In the genomic region with DNA sequence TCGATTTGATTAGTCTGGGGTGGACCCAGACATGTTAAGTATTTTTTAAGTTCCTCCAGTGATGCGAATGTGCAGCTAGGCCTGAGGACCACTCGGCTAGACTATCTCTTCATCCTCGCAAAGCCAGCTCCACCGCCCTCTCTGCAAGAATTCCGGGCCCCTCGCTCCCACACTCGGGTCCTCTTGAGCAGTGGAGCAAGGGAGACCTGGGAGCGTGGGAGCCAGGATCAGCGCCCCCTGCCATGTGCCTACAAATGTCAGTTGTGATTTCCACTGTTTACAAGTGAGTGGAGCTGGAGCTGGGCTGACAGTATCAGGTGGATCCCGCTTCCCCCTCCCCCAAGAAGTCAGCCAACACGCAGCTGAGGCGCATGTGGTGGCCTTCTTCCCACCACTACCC, we compare ENCODE assay signal across 21 cellular contexts. TPM values are rescaled to one million over a fixed set of nuclear protein-coding genes. Genes with fewer than 3 reads are reported as not detected.
DNase-seq lines count a peak whose midpoint lies in the region; ATAC-seq, FAIRE-seq and TF ChIP-seq lines count a peak whose summit lies in the region.
"Had no signal": no experiment of that assay in that cellular context is flagged by ENCODE, and none has a peak within 500 bp of the region (broad histone marks: within the 10 kb centered on the region; RNA-seq: fewer than 3 reads in every experiment).

No MANE protein-coding gene starts in this region.

- H3K23ac ChIP-seq in neuronal stem cell (ENCODE audit: low read depth, low read length, poor library complexity): peak overlapping the region; percentile 40

- WGBS in neuronal stem cell (ENCODE audit: extremely low coverage in 2 of 2, insufficient read length in 2 of 2, insufficient replicate concordance in 1 of 2), 2 donors: no CpG with 5 or more reads among the region's 13 CpGs

- H3K27ac Mint-ChIP-seq in activated CD4-positive, alpha-beta T cell treated with anti-CD3 and anti-CD28 coated beads, Interleukin-2, amount 10 ng/mL, durations not matched to agents 7 days and 5 days: no peak overlapping the region
- H3K27ac Mint-ChIP-seq in WTC11: no peak overlapping the region

- H2AFZ ChIP-seq in neuronal stem cell (ENCODE audit: low read length): no peak overlapping the region

- no peaks in the 10 kb centered on the region for H3K36me3 ChIP-seq in neuronal stem cell (replicated peaks in 1 of 2; ENCODE audit: control insufficient read depth in 2 of 2, insufficient read depth in 2 of 2, low read length in 2 of 2)
- H3K36me3 ChIP-seq: HAP-1 had no signal

- DNase-seq in activated CD4-positive, alpha-beta T cell treated with anti-CD3 and anti-CD28 coated beads, Interleukin-2, amount 10 ng/mL, durations not matched to agents 7 days and 5 days: no peak
- DNase-seq in activated CD4-positive, alpha-beta T cell treated with anti-CD3 and anti-CD28 coated beads for 48 hours: no peak
- no peak for DNase-seq in WTC11 (ENCODE audit: low spot score)
- DNase-seq in islet precursor cell: peak; percentile 50
- no peak for DNase-seq in neuronal stem cell (ENCODE audit: low spot score)
- DNase-seq in GM19239 (ENCODE audit: insufficient read length, low spot score): no peak
- DNase-seq: Caco-2, DMS53, IMR-90, Kasumi-1, NCI-H1105 treated with DMSO at 0.1 percent for 48 hours, NCI-H187 treated with DMSO at 0.1 percent for 48 hours, NCI-H2171, NCI-H446 treated with DMSO at 0.1 percent for 48 hours, NCI-H774 had no signal

- no peak overlapping the region for H3K4me3 ChIP-seq in neuronal stem cell (ENCODE audit: low read length in 2 of 2)
- H3K4me3 ChIP-seq: HAP-1 had no signal

- no peak overlapping the region for H3K4me2 ChIP-seq in neuronal stem cell (ENCODE audit: insufficient read depth, low read length, poor library complexity, severe bottlenecking)

- H2BK5ac ChIP-seq in neuronal stem cell (ENCODE audit: low read length): no peak overlapping the region

- H3K27ac ChIP-seq in neuronal stem cell (replicated peaks; ENCODE audit: low read length): no peak overlapping the region
- H3K27ac ChIP-seq: C4-2B had no signal

- no peaks in the 10 kb centered on the region for H3K36me3 Mint-ChIP-seq in activated CD4-positive, alpha-beta T cell treated with anti-CD3 and anti-CD28 coated beads, Interleukin-2, amount 10 ng/mL, durations not matched to agents 7 days and 5 days (ENCODE audit: low read depth)
- no peaks in the 10 kb centered on the region for H3K36me3 Mint-ChIP-seq in WTC11

- ATAC-seq in WTC11: no peak
- ATAC-seq in HG02938 (IDR thresholded peaks at IDR 0.05; ENCODE audit: unreplicated experiment): no peak
- ATAC-seq in GM21515 (IDR thresholded peaks at IDR 0.05; ENCODE audit: unreplicated experiment): no peak
- ATAC-seq: Panc1 had no signal

- POLR2A ChIA-PET in activated CD4-positive, alpha-beta T cell treated with anti-CD3 and anti-CD28 coated beads, Interleukin-2, amount 10 ng/mL, durations not matched to agents 7 days and 5 days (lab: Charles Lee): interaction anchor here (0.5 kb wide), 1 partner anchor 38 kb away, joined by 3 read pairs; no protein-coding TSS in a partner anchor
- POLR2A ChIA-PET in WTC11 (lab: Charles Lee): no interaction called here

- H2BK15ac ChIP-seq in neuronal stem cell (ENCODE audit: low read length): peak overlapping the region; percentile 31

- peaks cover 35% of the 10 kb centered on the region for H3K27me3 Mint-ChIP-seq in activated CD4-positive, alpha-beta T cell treated with anti-CD3 and anti-CD28 coated beads, Interleukin-2, amount 10 ng/mL, durations not matched to agents 7 days and 5 days
- peaks cover 59% of the 10 kb centered on the region for H3K27me3 Mint-ChIP-seq in WTC11 (ENCODE audit: low read depth)

- H3K18ac ChIP-seq in neuronal stem cell (ENCODE audit: low read length): no peak overlapping the region

- no peak overlapping the region for H4K91ac ChIP-seq in neuronal stem cell (ENCODE audit: low read depth, low read length, poor library complexity)

- H2AK5ac ChIP-seq in neuronal stem cell (ENCODE audit: low read depth, low read length): peak overlapping the region; percentile 13

- H3K9ac ChIP-seq in neuronal stem cell (ENCODE audit: low read depth, low read length, poor library complexity): no peak overlapping the region

- CTCF ChIA-PET in activated CD4-positive, alpha-beta T cell treated with anti-CD3 and anti-CD28 coated beads, Interleukin-2, amount 10 ng/mL, durations not matched to agents 7 days and 5 days (lab: Charles Lee): interaction anchor here (1.2 to 2.1 kb wide), 2 partner anchors 23 to 50 kb away, joined by 3 to 7 read pairs; no protein-coding TSS in a partner anchor
- CTCF ChIA-PET in WTC11 (lab: Charles Lee): interaction anchor here (1.0 to 9.0 kb wide), 8 partner anchors 10 to 343 kb away, joined by 3 to 86 read pairs (median 16); no protein-coding TSS in a partner anchor

- H4K8ac ChIP-seq in neuronal stem cell (ENCODE audit: low read depth, low read length): no peak overlapping the region

- H2BK120ac ChIP-seq in neuronal stem cell (ENCODE audit: low read depth, low read length): no peak overlapping the region

- H3K79me1 ChIP-seq in neuronal stem cell (ENCODE audit: low read depth, low read length): no peaks in the 10 kb centered on the region

- H3K4me3 Mint-ChIP-seq in activated CD4-positive, alpha-beta T cell treated with anti-CD3 and anti-CD28 coated beads, Interleukin-2, amount 10 ng/mL, durations not matched to agents 7 days and 5 days: peak overlapping the region; percentile 2
- peak overlapping the region; percentile 39 for H3K4me3 Mint-ChIP-seq in WTC11

- TF ChIP-seq CTCF in WTC11 (IDR thresholded peaks at IDR 0.05): no peak

- no peak overlapping the region for H3K14ac ChIP-seq in neuronal stem cell (ENCODE audit: low read length)

- no peak overlapping the region for H2BK12ac ChIP-seq in neuronal stem cell (ENCODE audit: low read length)

- peaks cover 0 to 15% of the 10 kb centered on the region in 2 donors for H3K9me3 ChIP-seq in neuronal stem cell (replicated peaks in 1 of 2; ENCODE audit: control insufficient read depth in 2 of 2, insufficient read depth in 1 of 2, low read depth in 1 of 2, low read length in 2 of 2)
- H3K9me3 ChIP-seq: Caco-2, HAP-1 had no signal

- H3K4me1 Mint-ChIP-seq in activated CD4-positive, alpha-beta T cell treated with anti-CD3 and anti-CD28 coated beads, Interleukin-2, amount 10 ng/mL, durations not matched to agents 7 days and 5 days: peaks cover 15% of the 10 kb centered on the region
- peaks cover 10% of the 10 kb centered on the region for H3K4me1 Mint-ChIP-seq in WTC11

- H3K4ac ChIP-seq in neuronal stem cell (ENCODE audit: low read length): no peak overlapping the region

- FAIRE-seq in GM19239 (lab: Jason Lieb, UNC): no peak

- H3K27me3 ChIP-seq in neuronal stem cell (ENCODE audit: control insufficient read depth in 3 of 3, insufficient read depth in 3 of 3, low read depth in 1 of 3, low read length in 3 of 3): peaks cover 7 to 41% (median 36%) of the 10 kb centered on the region in 3 experiments

- no peaks in the 10 kb centered on the region for H3K9me3 Mint-ChIP-seq in activated CD4-positive, alpha-beta T cell treated with anti-CD3 and anti-CD28 coated beads, Interleukin-2, amount 10 ng/mL, durations not matched to agents 7 days and 5 days
- no peaks in the 10 kb centered on the region for H3K9me3 Mint-ChIP-seq in WTC11

- peaks cover 0 to 2% of the 10 kb centered on the region in 2 donors for H3K4me1 ChIP-seq in neuronal stem cell (ENCODE audit: control insufficient read depth in 2 of 2, insufficient read depth in 1 of 2, low read depth in 1 of 2, low read length in 2 of 2)
- H3K4me1 ChIP-seq: HAP-1 had no signal

TF ChIP-seq in WTC11, 78 proteins besides CTCF, POLR2A, EP300 and RAD21 (continues in another document):
- TF ChIP-seq, protein P1, sequence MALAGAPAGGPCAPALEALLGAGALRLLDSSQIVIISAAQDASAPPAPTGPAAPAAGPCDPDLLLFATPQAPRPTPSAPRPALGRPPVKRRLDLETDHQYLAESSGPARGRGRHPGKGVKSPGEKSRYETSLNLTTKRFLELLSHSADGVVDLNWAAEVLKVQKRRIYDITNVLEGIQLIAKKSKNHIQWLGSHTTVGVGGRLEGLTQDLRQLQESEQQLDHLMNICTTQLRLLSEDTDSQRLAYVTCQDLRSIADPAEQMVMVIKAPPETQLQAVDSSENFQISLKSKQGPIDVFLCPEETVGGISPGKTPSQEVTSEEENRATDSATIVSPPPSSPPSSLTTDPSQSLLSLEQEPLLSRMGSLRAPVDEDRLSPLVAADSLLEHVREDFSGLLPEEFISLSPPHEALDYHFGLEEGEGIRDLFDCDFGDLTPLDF (CRISPR knock-in tag; IDR thresholded peaks at IDR 0.05): no peak
- TF ChIP-seq CREB1 (CRISPR knock-in tag; IDR thresholded peaks at IDR 0.05): no peak
- TF ChIP-seq JUN (CRISPR knock-in tag; IDR thresholded peaks at IDR 0.05): no peak
- TF ChIP-seq, protein P2, sequence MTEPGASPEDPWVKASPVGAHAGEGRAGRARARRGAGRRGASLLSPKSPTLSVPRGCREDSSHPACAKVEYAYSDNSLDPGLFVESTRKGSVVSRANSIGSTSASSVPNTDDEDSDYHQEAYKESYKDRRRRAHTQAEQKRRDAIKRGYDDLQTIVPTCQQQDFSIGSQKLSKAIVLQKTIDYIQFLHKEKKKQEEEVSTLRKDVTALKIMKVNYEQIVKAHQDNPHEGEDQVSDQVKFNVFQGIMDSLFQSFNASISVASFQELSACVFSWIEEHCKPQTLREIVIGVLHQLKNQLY (CRISPR knock-in tag; IDR thresholded peaks at IDR 0.05): no peak
- TF ChIP-seq, protein P3, sequence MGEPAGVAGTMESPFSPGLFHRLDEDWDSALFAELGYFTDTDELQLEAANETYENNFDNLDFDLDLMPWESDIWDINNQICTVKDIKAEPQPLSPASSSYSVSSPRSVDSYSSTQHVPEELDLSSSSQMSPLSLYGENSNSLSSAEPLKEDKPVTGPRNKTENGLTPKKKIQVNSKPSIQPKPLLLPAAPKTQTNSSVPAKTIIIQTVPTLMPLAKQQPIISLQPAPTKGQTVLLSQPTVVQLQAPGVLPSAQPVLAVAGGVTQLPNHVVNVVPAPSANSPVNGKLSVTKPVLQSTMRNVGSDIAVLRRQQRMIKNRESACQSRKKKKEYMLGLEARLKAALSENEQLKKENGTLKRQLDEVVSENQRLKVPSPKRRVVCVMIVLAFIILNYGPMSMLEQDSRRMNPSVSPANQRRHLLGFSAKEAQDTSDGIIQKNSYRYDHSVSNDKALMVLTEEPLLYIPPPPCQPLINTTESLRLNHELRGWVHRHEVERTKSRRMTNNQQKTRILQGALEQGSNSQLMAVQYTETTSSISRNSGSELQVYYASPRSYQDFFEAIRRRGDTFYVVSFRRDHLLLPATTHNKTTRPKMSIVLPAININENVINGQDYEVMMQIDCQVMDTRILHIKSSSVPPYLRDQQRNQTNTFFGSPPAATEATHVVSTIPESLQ (CRISPR knock-in tag; IDR thresholded peaks at IDR 0.05): no peak

RNA-seq across cellular contexts. Expression of a gene that starts 6.7 kb away (rescaled TPM):
- not detected for total RNA-seq in activated CD4-positive, alpha-beta T cell treated with anti-CD3 and anti-CD28 coated beads, Interleukin-2, amount 10 ng/mL, durations not matched to agents 7 days and 5 days
- total RNA-seq in WTC11 (2021): 0.07 to 0.14 TPM in 2 of 3 replicates, not detected in the other
- polyA plus RNA-seq in neuronal stem cell (2013, experiment 1 of 2): not detected
- not detected for polyA plus RNA-seq in neuronal stem cell (2013, experiment 2 of 2)
- total RNA-seq: A172, Caco-2, IMR-90 had no signal

RNA-seq across cellular contexts. Expression of a gene that starts 25.9 kb away (rescaled TPM):
- total RNA-seq in activated CD4-positive, alpha-beta T cell treated with anti-CD3 and anti-CD28 coated beads, Interleukin-2, amount 10 ng/mL, durations not matched to agents 7 days and 5 days: under 1 TPM; 0.81 to 0.89 TPM
- total RNA-seq in WTC11 (2021): 24.0 to 27.4 TPM (median 24.3 TPM) in 3 replicates
- polyA plus RNA-seq in neuronal stem cell (2013, experiment 1 of 2): 7.6 TPM
- 8.0 TPM for polyA plus RNA-seq in neuronal stem cell (2013, experiment 2 of 2)

Comparison
In these comparisons a context has a peak if more than half of its experiments do, and no peak if none do; other contexts are left out.
1. RNA of a gene that starts 25.9 kb away (total RNA-seq): 24.0 to 27.4 TPM in WTC11; 0.81 to 0.89 TPM in activated CD4-positive, alpha-beta T cell treated with anti-CD3 and anti-CD28 coated beads, Interleukin-2, amount 10 ng/mL, durations not matched to agents 7 days and 5 days; every median in the first group is over 10 times any median in the second.